Comparison of ENCODE assay signal across 9 cellular contexts in the genomic region with DNA sequence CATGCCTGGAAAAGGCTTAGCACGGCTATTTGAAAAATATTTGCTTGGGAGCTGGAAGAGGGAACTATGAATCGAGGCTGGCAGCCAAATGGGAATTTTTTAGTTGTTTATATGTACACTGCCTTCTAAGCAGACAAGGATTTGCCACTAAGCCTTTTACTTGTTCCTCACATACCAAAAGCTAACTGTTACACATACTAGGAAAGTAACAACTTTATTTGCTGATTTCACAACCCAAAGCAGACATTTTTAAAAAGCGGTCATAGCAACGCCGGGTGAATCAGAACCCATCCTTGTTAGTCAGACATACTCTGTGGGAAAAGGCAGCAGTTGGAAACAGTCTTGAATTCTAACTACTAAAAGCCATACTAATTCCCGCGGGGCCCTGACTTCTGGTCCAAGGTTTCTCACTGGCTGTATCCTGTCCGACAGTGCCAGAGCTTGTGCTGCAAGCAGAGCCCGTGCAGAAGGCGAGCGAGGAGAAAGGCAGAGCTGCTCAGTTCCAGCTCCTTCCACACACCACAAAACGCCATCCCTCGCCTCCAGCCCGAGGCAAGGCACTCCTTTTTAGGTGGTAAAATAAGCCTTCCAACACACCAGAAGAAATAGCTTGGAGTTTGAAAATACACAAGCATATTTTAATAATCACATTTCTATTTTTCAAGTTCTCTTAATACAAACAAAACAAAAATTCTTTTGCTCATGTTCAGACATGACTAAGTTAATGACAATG.
DNase-seq lines count a peak whose midpoint lies in the region; ATAC-seq and TF ChIP-seq lines count a peak whose summit lies in the region.
"Had no signal": no experiment of that assay in that cellular context is flagged by ENCODE, and none has a peak within 500 bp of the region (broad histone marks: within the 10 kb centered on the region; RNA-seq: fewer than 3 reads in every experiment).

No MANE protein-coding gene starts in this region.

- peak overlapping the region; percentile 31 for H3K27ac Mint-ChIP-seq in activated CD4-positive, alpha-beta T cell treated with anti-CD3 and anti-CD28 coated beads, Interleukin-2, amount 10 ng/mL, durations not matched to agents 24 days and 14 days
- no peak overlapping the region for H3K27ac Mint-ChIP-seq in activated CD4-positive, alpha-beta T cell treated with anti-CD3 and anti-CD28 coated beads, Interleukin-2, amount 10 ng/mL, durations not matched to agents 7 days and 5 days

- DNase-seq in activated CD4-positive, alpha-beta T cell treated with anti-CD3 and anti-CD28 coated beads, Interleukin-2, amount 10 ng/mL, durations not matched to agents 24 days and 14 days, result no peak
- DNase-seq in activated CD4-positive, alpha-beta T cell treated with anti-CD3 and anti-CD28 coated beads, Interleukin-2, amount 10 ng/mL, durations not matched to agents 7 days and 5 days, result no peak
- DNase-seq in T1000 (lab: John Stamatoyannopoulos, UW) (peak; percentile 74), fibroblast of the aortic adventitia (ENCODE audit: low read depth) (peak; percentile 99), nucleus accumbens (lab: John Stamatoyannopoulos, UW) (peak in 36 of 56 donors; percentile 24 to 68 (median 46)), NCI-H187 treated with DMSO at 0.1 percent for 48 hours (lab: John Stamatoyannopoulos, UW) (no peak)
- DNase-seq: DND-41 had no signal

- ATAC-seq in GM19463 (IDR thresholded peaks at IDR 0.05; ENCODE audit: unreplicated experiment), result no peak
- ATAC-seq in HG03045 (IDR thresholded peaks at IDR 0.05; ENCODE audit: unreplicated experiment), result no peak

- no peak overlapping the region for H3K4me3 Mint-ChIP-seq in activated CD4-positive, alpha-beta T cell treated with anti-CD3 and anti-CD28 coated beads, Interleukin-2, amount 10 ng/mL, durations not matched to agents 24 days and 14 days
- no peak overlapping the region for H3K4me3 Mint-ChIP-seq in activated CD4-positive, alpha-beta T cell treated with anti-CD3 and anti-CD28 coated beads, Interleukin-2, amount 10 ng/mL, durations not matched to agents 7 days and 5 days

- H3K4me3 ChIP-seq in fibroblast of the aortic adventitia (ENCODE audit: low read depth, low read length), result peak overlapping the region; percentile 42

- CTCF ChIA-PET in activated CD4-positive, alpha-beta T cell treated with anti-CD3 and anti-CD28 coated beads, Interleukin-2, amount 10 ng/mL, durations not matched to agents 7 days and 5 days (lab: Charles Lee), result interaction anchor here (1.0 to 2.1 kb wide), 7 partner anchors 10 to 134 kb away, joined by 3 to 8 read pairs (median 4); no protein-coding TSS in a partner anchor

- intact Hi-C loops in activated CD4-positive, alpha-beta T cell treated with anti-CD3 and anti-CD28 coated beads, Interleukin-2, amount 10 ng/mL, durations not matched to agents 24 days and 14 days (cut with micrococcal nuclease), result loop anchor here (10.0 kb wide), 2 partner anchors 297 to 1493 kb away; a partner anchor contains a TSS

- H3K36me3 Mint-ChIP-seq in activated CD4-positive, alpha-beta T cell treated with anti-CD3 and anti-CD28 coated beads, Interleukin-2, amount 10 ng/mL, durations not matched to agents 24 days and 14 days (ENCODE audit: low read depth), result peaks cover 45% of the 10 kb centered on the region
- peaks cover 47% of the 10 kb centered on the region for H3K36me3 Mint-ChIP-seq in activated CD4-positive, alpha-beta T cell treated with anti-CD3 and anti-CD28 coated beads, Interleukin-2, amount 10 ng/mL, durations not matched to agents 7 days and 5 days (ENCODE audit: low read depth)

- POLR2A ChIA-PET in activated CD4-positive, alpha-beta T cell treated with anti-CD3 and anti-CD28 coated beads, Interleukin-2, amount 10 ng/mL, durations not matched to agents 7 days and 5 days (lab: Charles Lee), result no interaction called here

- peaks cover 73% of the 10 kb centered on the region for H3K4me1 Mint-ChIP-seq in activated CD4-positive, alpha-beta T cell treated with anti-CD3 and anti-CD28 coated beads, Interleukin-2, amount 10 ng/mL, durations not matched to agents 24 days and 14 days
- peaks cover 97% of the 10 kb centered on the region for H3K4me1 Mint-ChIP-seq in activated CD4-positive, alpha-beta T cell treated with anti-CD3 and anti-CD28 coated beads, Interleukin-2, amount 10 ng/mL, durations not matched to agents 7 days and 5 days

- no peaks in the 10 kb centered on the region for H3K9me3 Mint-ChIP-seq in activated CD4-positive, alpha-beta T cell treated with anti-CD3 and anti-CD28 coated beads, Interleukin-2, amount 10 ng/mL, durations not matched to agents 24 days and 14 days
- no peaks in the 10 kb centered on the region for H3K9me3 Mint-ChIP-seq in activated CD4-positive, alpha-beta T cell treated with anti-CD3 and anti-CD28 coated beads, Interleukin-2, amount 10 ng/mL, durations not matched to agents 7 days and 5 days

- peak; percentile 9 for TF ChIP-seq CTCF in fibroblast of the aortic adventitia (IDR thresholded peaks at IDR 0.05; ENCODE audit: insufficient read depth, low read length)

- peaks cover 4% of the 10 kb centered on the region for H3K27me3 Mint-ChIP-seq in activated CD4-positive, alpha-beta T cell treated with anti-CD3 and anti-CD28 coated beads, Interleukin-2, amount 10 ng/mL, durations not matched to agents 24 days and 14 days
- H3K27me3 Mint-ChIP-seq in activated CD4-positive, alpha-beta T cell treated with anti-CD3 and anti-CD28 coated beads, Interleukin-2, amount 10 ng/mL, durations not matched to agents 7 days and 5 days, result no peaks in the 10 kb centered on the region

Comparison
In these comparisons a context has a peak if more than half of its experiments do, and no peak if none do; other contexts are left out.
1. DNase-seq: peak in T1000 (single experiment), fibroblast of the aortic adventitia (single experiment) and nucleus accumbens (36 of 56); none in activated CD4-positive, alpha-beta T cell treated with anti-CD3 and anti-CD28 coated beads, Interleukin-2, amount 10 ng/mL, durations not matched to agents 24 days and 14 days (single experiment), activated CD4-positive, alpha-beta T cell treated with anti-CD3 and anti-CD28 coated beads, Interleukin-2, amount 10 ng/mL, durations not matched to agents 7 days and 5 days (single experiment) and NCI-H187 treated with DMSO at 0.1 percent for 48 hours (single experiment).